9 cellular contexts compared by ENCODE assay signal in the genomic region with DNA sequence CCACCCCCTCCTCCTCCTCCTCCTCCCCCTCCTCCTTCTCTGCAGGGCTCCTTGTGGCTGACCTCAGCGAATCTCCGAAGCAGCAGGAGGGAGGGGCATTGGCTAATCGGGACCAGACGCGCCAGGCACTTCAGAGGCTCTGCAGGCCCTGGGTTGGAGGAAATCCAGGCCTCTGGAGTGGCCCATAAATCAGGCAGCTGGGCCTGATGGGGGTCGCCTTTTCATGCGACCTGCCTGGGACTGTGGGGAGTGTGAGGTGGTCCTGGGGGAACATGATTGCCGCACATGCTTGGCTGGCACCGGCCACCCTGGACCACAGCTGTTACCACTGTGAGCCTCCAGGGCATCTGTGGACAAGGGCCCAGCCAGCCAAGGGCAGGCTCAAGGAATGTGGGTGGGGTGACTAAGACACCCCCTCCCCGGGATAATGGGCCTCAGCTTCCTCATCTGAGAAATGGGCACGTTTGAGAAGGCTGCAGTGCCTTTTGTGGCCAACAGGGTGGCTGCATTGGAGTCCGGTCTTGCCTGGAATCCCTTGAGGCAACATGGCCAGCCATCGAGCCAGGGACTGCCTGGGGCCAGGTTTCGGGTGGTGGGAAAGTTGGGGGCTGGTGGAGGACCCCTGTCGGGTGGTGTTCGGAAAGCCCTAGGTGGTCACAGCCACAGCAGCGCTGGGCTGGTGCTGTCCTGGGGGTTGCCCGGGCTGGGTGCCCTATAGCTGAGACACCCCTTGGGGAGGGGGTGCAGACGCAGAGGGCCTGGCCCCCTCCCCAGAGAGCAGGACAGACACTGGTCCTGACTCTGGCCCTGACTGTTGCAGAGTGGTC. TPM values are rescaled to one million over a fixed set of nuclear protein-coding genes. Genes with fewer than 3 reads are reported as not detected.
DNase-seq lines count a peak whose midpoint lies in the region; ATAC-seq, FAIRE-seq and TF ChIP-seq lines count a peak whose summit lies in the region.
"Had no signal": no experiment of that assay in that cellular context is flagged by ENCODE, and none has a peak within 500 bp of the region (broad histone marks: within the 10 kb centered on the region; RNA-seq: fewer than 3 reads in every experiment).

No MANE protein-coding gene starts in this region.

- FAIRE-seq in keratinocyte (lab: Jason Lieb, UNC): no peak

- no peaks in the 10 kb centered on the region for H3K27me3 ChIP-seq in BE2C
- H3K27me3 ChIP-seq in HUES6 (ENCODE audit: control insufficient read depth, insufficient read depth, low read length): no peaks in the 10 kb centered on the region
- H3K27me3 ChIP-seq in adrenal gland: no peaks in the 10 kb centered on the region
- H3K27me3 ChIP-seq in keratinocyte (ENCODE audit: control insufficient read depth, extremely low read depth, insufficient read depth, low read length): no peaks in the 10 kb centered on the region
- H3K27me3 ChIP-seq: heart left ventricle had no signal

- TF ChIP-seq CTCF in BE2C (IDR thresholded peaks at IDR 0.05; ENCODE audit: low read depth, low read length): peak; percentile 55
- TF ChIP-seq CTCF in adrenal gland (IDR thresholded peaks at IDR 0.05): peak in 3 of 6 experiments; percentile 19 to 37 (median 22)
- peak in 2 of 3 experiments; percentile 11 to 21 for TF ChIP-seq CTCF in keratinocyte (optimal IDR thresholded peaks at IDR 0.05 in 1 of 3, IDR thresholded peaks at IDR 0.05 in 1 of 3, conservative IDR thresholded peaks at IDR 0.05 in 1 of 3; ENCODE audit: extremely low read depth in 1 of 3, insufficient read depth in 2 of 3, low read length in 3 of 3)

- no peaks in the 10 kb centered on the region for H3K9me1 ChIP-seq in keratinocyte (ENCODE audit: control insufficient read depth, extremely low read depth, insufficient read depth, low read length)

- peaks cover 67% of the 10 kb centered on the region for H3K4me1 ChIP-seq in BE2C
- H3K4me1 ChIP-seq in HUES6 (ENCODE audit: control insufficient read depth, insufficient read depth, low read length): peaks cover 41% of the 10 kb centered on the region
- peaks cover 0 to 20% of the 10 kb centered on the region in 2 donors for H3K4me1 ChIP-seq in adrenal gland (replicated peaks in 1 of 2)
- no peaks in the 10 kb centered on the region for H3K4me1 ChIP-seq in keratinocyte (ENCODE audit: control insufficient read depth, extremely low read depth, insufficient read depth, low read length)

- no peak overlapping the region for H3K4me3 ChIP-seq in BE2C (ENCODE audit: low read depth, low read length)
- H3K4me3 ChIP-seq in HUES6 (ENCODE audit: low read depth, low read length): no peak overlapping the region
- no peak overlapping the region for H3K4me3 ChIP-seq in adrenal gland
- H3K4me3 ChIP-seq in keratinocyte (ENCODE audit: control insufficient read depth in 2 of 3, extremely low read depth in 1 of 3, insufficient read depth in 2 of 3, low read depth in 1 of 3, low read length in 3 of 3): no peak overlapping the region

- 45 to 69% (median 48%) methylated on average over 7 to 19 of the region's 19 CpGs for WGBS in adrenal gland, 4 donors

- H3K9me3 ChIP-seq in BE2C (no peaks in the 10 kb centered on the region), HUES6 (ENCODE audit: control insufficient read depth, insufficient read depth, low read depth, low read length) (no peaks in the 10 kb centered on the region), adrenal gland (replicated peaks in 1 of 3) (no peaks in the 10 kb centered on the region), keratinocyte (ENCODE audit: control insufficient read depth, low read depth, low read length) (no peaks in the 10 kb centered on the region)
- H3K9me3 ChIP-seq: heart left ventricle had no signal

- H3K27ac ChIP-seq in HUES6 (ENCODE audit: low read depth, low read length): peak overlapping the region; percentile 20; the same call in 1 of the 2 replicates
- H3K27ac ChIP-seq in adrenal gland: peak overlapping the region in 2 of 5 donors; percentile 68 to 72
- no peak overlapping the region for H3K27ac ChIP-seq in keratinocyte (ENCODE audit: control insufficient read depth, insufficient read depth, low read length)

- peak overlapping the region; percentile 29 for H3K9ac ChIP-seq in HUES6 (ENCODE audit: low read length)
- H3K9ac ChIP-seq in keratinocyte (ENCODE audit: control insufficient read depth, extremely low read depth, insufficient read depth, low read length): no peak overlapping the region

- no peaks in the 10 kb centered on the region for H3K79me2 ChIP-seq in keratinocyte (ENCODE audit: control insufficient read depth, insufficient read depth, low read length)

- dilution Hi-C loops in keratinocyte (cut with MboI; ENCODE audit: extremely low pct_ligation_motif_present, low sequenced_read_pairs): no loop called here

- H2AFZ ChIP-seq in keratinocyte (ENCODE audit: control insufficient read depth, low read length): no peak overlapping the region

- no peak for TF ChIP-seq POLR2A in adrenal gland (IDR thresholded peaks at IDR 0.05)

- H4K20me1 ChIP-seq in keratinocyte (ENCODE audit: control insufficient read depth, extremely low read depth, insufficient read depth, low read length): no peaks in the 10 kb centered on the region

- ATAC-seq in HG02840 (IDR thresholded peaks at IDR 0.05; ENCODE audit: low FRiP score, unreplicated experiment): no peak
- no peak for ATAC-seq in GM19452 (IDR thresholded peaks at IDR 0.05; ENCODE audit: unreplicated experiment)

- intact Hi-C loops in adrenal gland (cut with DNase I): no loop called here

- peak; percentile 97 for DNase-seq in BE2C
- DNase-seq in adrenal gland: peak in 5 of 7 donors; percentile 20 to 82 (median 40)
- no peak for DNase-seq in keratinocyte (ENCODE audit: low read depth, low spot score)
- DNase-seq in C1 segment of cervical spinal cord (lab: John Stamatoyannopoulos, UW): no peak
- DNase-seq in NCI-H146 treated with DMSO at 0.1 percent for 48 hours (lab: John Stamatoyannopoulos, UW; ENCODE audit: unreplicated experiment): no peak

- H3K36me3 ChIP-seq in BE2C: peaks cover 75% of the 10 kb centered on the region
- peaks cover 15% of the 10 kb centered on the region for H3K36me3 ChIP-seq in HUES6 (ENCODE audit: control insufficient read depth, insufficient read depth, low read length)
- no peaks in the 10 kb centered on the region for H3K36me3 ChIP-seq in adrenal gland (replicated peaks in 1 of 2)
- no peaks in the 10 kb centered on the region for H3K36me3 ChIP-seq in keratinocyte (ENCODE audit: control insufficient read depth in 2 of 2, extremely low read depth in 1 of 2, insufficient read depth in 2 of 2, low read length in 2 of 2)

- H3K4me2 ChIP-seq in keratinocyte (ENCODE audit: control insufficient read depth, extremely low read depth, insufficient read depth, low read depth, low read length): no peak overlapping the region

RNA-seq across cellular contexts. Expression of gene KIF26A, which starts 12.0 kb away (rescaled TPM):
- 87.1 TPM for polyA plus RNA-seq in BE2C (2012; ENCODE audit: insufficient read depth, insufficient read length, low read depth)
- total RNA-seq in adrenal gland: 10 to 100 TPM in 4 of 8 donors, 1 to 10 TPM in 4; 3.6 to 23.9 (median 9.4) TPM
- 10 to 100 TPM in 1 of 3 donors, 1 to 10 TPM in 1, under 1 TPM in 1; 0.49 to 16.1 (median 2.5) TPM for polyA plus RNA-seq in adrenal gland
- polyA plus RNA-seq in keratinocyte: 0.07 to 0.08 TPM (median 0.07 TPM) in 3 replicates
- 0.72 TPM for polyA plus RNA-seq in keratinocyte (2011; ENCODE audit: low read depth)
- polyA plus RNA-seq in keratinocyte (2011; cell fraction: cytosol; rRNA removed): 0.02 and 0.09 TPM in 2 replicates
- 0.17 and 0.20 TPM in 2 replicates for polyA plus RNA-seq in keratinocyte (2011; cell fraction: nucleus; rRNA removed)
- polyA plus RNA-seq in keratinocyte (2012; ENCODE audit: low replicate concordance): 0.21 and 1.8 TPM in 2 replicates
- polyA minus RNA-seq in keratinocyte: 0.03 to 0.16 TPM (median 0.06 TPM) in 3 replicates
- polyA minus RNA-seq in keratinocyte (2011; cell fraction: cytosol; rRNA and poly(A)+ RNA removed): 1.3 TPM
- 0.31 and 0.74 TPM in 2 replicates for polyA minus RNA-seq in keratinocyte (2011; cell fraction: nucleus; rRNA and poly(A)+ RNA removed)

Comparison
In these comparisons a context has a peak if more than half of its experiments do, and no peak if none do; other contexts are left out.
1. DNase-seq: peak in BE2C (single experiment) and adrenal gland (5 of 7); none in keratinocyte (single experiment), C1 segment of cervical spinal cord (0 of 14) and NCI-H146 treated with DMSO at 0.1 percent for 48 hours (single experiment).